Comparison of ENCODE assay signal across 8 cellular contexts in the genomic region with DNA sequence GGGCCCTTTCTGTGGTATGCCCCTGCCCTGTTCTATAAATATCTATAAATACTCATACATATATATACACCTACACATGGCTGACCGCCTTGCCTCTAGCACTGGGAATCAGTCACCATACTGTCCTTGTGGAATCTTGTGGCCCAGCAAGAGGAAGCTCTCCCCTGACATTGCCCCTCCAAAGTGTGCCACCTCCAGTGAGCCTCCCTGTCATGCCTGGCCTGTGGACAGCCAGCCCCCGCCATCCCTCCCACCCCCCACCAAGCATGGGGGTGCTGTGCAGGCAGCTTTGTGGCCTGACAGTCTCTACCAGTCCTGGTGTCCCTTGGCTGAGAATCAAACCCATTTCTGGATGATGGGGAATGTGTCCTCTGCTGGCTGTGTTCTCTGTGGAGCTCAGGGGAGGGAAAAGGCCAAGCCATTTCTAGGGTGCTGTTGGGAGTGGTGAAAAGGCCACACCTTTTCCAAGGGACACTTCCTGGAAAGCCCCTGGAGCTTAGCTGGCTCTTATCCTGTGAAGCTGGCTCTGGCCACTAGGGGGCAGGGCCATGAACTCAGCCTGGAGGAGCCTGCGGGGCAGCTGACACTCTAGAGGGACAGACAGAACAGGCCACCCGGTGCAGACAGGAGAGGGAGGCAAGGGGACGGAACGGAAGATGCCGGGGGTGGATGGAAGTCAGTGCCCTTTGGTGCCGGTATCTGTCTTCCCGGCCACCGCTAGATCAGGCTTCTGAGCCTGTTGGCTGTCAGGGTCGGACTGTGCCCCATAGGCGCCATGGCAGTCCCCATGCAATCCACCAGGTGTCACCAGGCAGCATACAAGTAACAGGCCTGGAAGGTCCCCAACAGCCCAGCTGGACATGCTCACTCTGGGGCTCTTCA.
DNase-seq lines count a peak whose midpoint lies in the region; TF ChIP-seq lines count a peak whose summit lies in the region.
"Not testable (repeated sequence)": the region's sequence is repeated elsewhere in the genome, so short reads cannot be mapped to it uniquely, and the experiment has no call there.

No MANE protein-coding gene starts in this region.

- H3K4me3 ChIP-seq in BJ (ENCODE audit: low read depth, low read length) (peak overlapping the region; percentile 37), adipocyte (ENCODE audit: low read length) (peak overlapping the region; percentile 67)

- not testable (repeated sequence) for H3K27me3 ChIP-seq in BJ (ENCODE audit: control insufficient read depth, insufficient read depth, low read length); adipocyte (replicated peaks; ENCODE audit: control insufficient read depth, insufficient read depth, low read length)

- H3K9me3 ChIP-seq in adipocyte (ENCODE audit: control insufficient read depth, low read length) = not testable (repeated sequence)

- not testable (repeated sequence) for H3K36me3 ChIP-seq in BJ (ENCODE audit: control insufficient read depth, insufficient read depth, low read length); adipocyte (ENCODE audit: control insufficient read depth, insufficient read depth, low read length, severe bottlenecking)

- CTCF ChIA-PET in BJ (lab: Yijun Ruan, JAX) (interaction anchor here (0.6 to 3.2 kb wide), 16 partner anchors 9 to 331 kb away, joined by 3 to 30 read pairs (median 4); a partner anchor contains a TSS), HEK293T (lab: Yijun Ruan, JAX) (interaction anchor here (0.7 to 2.0 kb wide), 11 partner anchors 8 to 347 kb away, joined by 3 to 11 read pairs (median 4); no protein-coding TSS in a partner anchor)

- POLR2A ChIA-PET in BJ (lab: Charles Lee) = not testable (repeated sequence)
- POLR2A ChIA-PET in HEK293T (lab: Yijun Ruan, JAX) = interaction anchor here (1.2 kb wide), 1 partner anchor 10 kb away, joined by 3 read pairs; no protein-coding TSS in a partner anchor

- peak; percentile 31 for DNase-seq in BJ (ENCODE audit: low read depth)
- DNase-seq in HEK293T (ENCODE audit: extremely low spot score) = peak; percentile 67
- DNase-seq in NCI-H345 treated with DMSO at 0.1 percent for 48 hours (lab: John Stamatoyannopoulos, UW; ENCODE audit: unreplicated experiment) = peak; percentile 10
- DNase-seq in UCSD-AML1 (lab: John Stamatoyannopoulos, UW; ENCODE audit: unreplicated experiment) = peak; percentile 73
- DNase-seq in adipocyte (ENCODE audit: low read depth) = peak; percentile 65
- peak; percentile 63 for DNase-seq in germinal center (ENCODE audit: low spot score)
- peak; percentile 82 for DNase-seq in myocyte (ENCODE audit: low read depth)
- DNase-seq in stimulated activated CD4-positive, alpha-beta T cell treated with anti-CD3 and anti-CD28 coated beads, TNF-alpha, amount 100 ng/mL, for 4 hours (ENCODE audit: low read depth in 3 of 3) = peak; percentile 48 to 65 (median 62)

- peak; percentile 77 for TF ChIP-seq CTCF in BJ (IDR thresholded peaks at IDR 0.05; ENCODE audit: insufficient read depth, low read depth, low read length)

- not testable (repeated sequence) for H3K4me1 ChIP-seq in adipocyte (ENCODE audit: control insufficient read depth, insufficient read depth, low read length)

- H3K9ac ChIP-seq in adipocyte (ENCODE audit: low read length) = peak overlapping the region; percentile 78

Comparison
In these comparisons a context has a peak if more than half of its experiments do, and no peak if none do; other contexts are left out.
1. Peak in every context shown above with its lines: DNase-seq and H3K4me3 ChIP-seq.
2. DNase-seq: peak in every context shown above with its lines; median percentile 82 in myocyte; 73 in UCSD-AML1; 67 in HEK293T; 65 in adipocyte; 63 in germinal center; 62 in stimulated activated CD4-positive, alpha-beta T cell treated with anti-CD3 and anti-CD28 coated beads, TNF-alpha, amount 100 ng/mL, for 4 hours; 31 in BJ; 10 in NCI-H345 treated with DMSO at 0.1 percent for 48 hours.